ENCODE assay signal across 8 cellular contexts in genomic region chr14:73491256-73491976, GRCh38. TPM values are rescaled to one million over a fixed set of nuclear protein-coding genes. Genes with fewer than 3 reads are reported as not detected.
DNase-seq lines count a peak whose midpoint lies in the region; ATAC-seq and TF ChIP-seq lines count a peak whose summit lies in the region.

No MANE protein-coding gene starts in this region.

- H3K4me3 Mint-ChIP-seq in glutamatergic neuron (ENCODE audit: unreplicated experiment), result peak overlapping the region; percentile 87
- H3K4me3 Mint-ChIP-seq in progenitor cell of endocrine pancreas (ENCODE audit: low read depth), result peak overlapping the region; percentile 87

- no peaks in the 10 kb centered on the region for H3K36me3 ChIP-seq in upper lobe of right lung

- intact Hi-C loops in upper lobe of right lung (cut with DNase I), result no loop called here

- TF ChIP-seq CTCF in glutamatergic neuron (IDR thresholded peaks at IDR 0.05; ENCODE audit: partially characterized antibody, unreplicated experiment) (no peak), progenitor cell of endocrine pancreas (IDR thresholded peaks at IDR 0.05; ENCODE audit: unreplicated experiment) (peak; percentile 2), upper lobe of right lung (IDR thresholded peaks at IDR 0.05) (no peak)

- H3K27me3 Mint-ChIP-seq in glutamatergic neuron (ENCODE audit: unreplicated experiment) (peaks cover 4% of the 10 kb centered on the region), progenitor cell of endocrine pancreas (no peaks in the 10 kb centered on the region)

- DNase-seq in COR-L47 (lab: John Stamatoyannopoulos, UW) (peak; percentile 52), HS-27A (ENCODE audit: low read depth) (peak; percentile 19), RPMI7951 (ENCODE audit: low read depth) (peak; percentile 73), glutamatergic neuron (peak; percentile 63), progenitor cell of endocrine pancreas (ENCODE audit: low spot score, unreplicated experiment) (peak; percentile 22), upper lobe of right lung (peak; percentile 84)
- DNase-seq in activated naive CD4-positive, alpha-beta T cell (lab: John Stamatoyannopoulos, UW), result peak; percentile 24 to 59 (median 32)

- ATAC-seq in GM19468 (IDR thresholded peaks at IDR 0.05; ENCODE audit: extremely low read depth, unreplicated experiment) (peak; percentile 15), upper lobe of right lung (peak; percentile 77)

- peak overlapping the region; percentile 88 for H3K27ac ChIP-seq in upper lobe of right lung

- H3K27ac Mint-ChIP-seq in glutamatergic neuron (ENCODE audit: unreplicated experiment) (peak overlapping the region; percentile 55), progenitor cell of endocrine pancreas (peak overlapping the region; percentile 79)

- H3K9me3 Mint-ChIP-seq in glutamatergic neuron (ENCODE audit: unreplicated experiment) (peaks cover 6% of the 10 kb centered on the region), progenitor cell of endocrine pancreas (ENCODE audit: low read depth) (no peaks in the 10 kb centered on the region)

- H3K4me1 ChIP-seq in upper lobe of right lung, result peaks cover 24% of the 10 kb centered on the region

- H3K36me3 Mint-ChIP-seq in glutamatergic neuron (ENCODE audit: unreplicated experiment) (no peaks in the 10 kb centered on the region), progenitor cell of endocrine pancreas (ENCODE audit: insufficient read depth) (peaks cover 17% of the 10 kb centered on the region)

- peak overlapping the region; percentile 74 for H3K4me3 ChIP-seq in upper lobe of right lung

- no peaks in the 10 kb centered on the region for H3K9me3 ChIP-seq in upper lobe of right lung

- no peaks in the 10 kb centered on the region for H3K27me3 ChIP-seq in upper lobe of right lung

- H3K4me1 Mint-ChIP-seq in glutamatergic neuron (ENCODE audit: low read depth, unreplicated experiment) (peaks cover 8% of the 10 kb centered on the region), progenitor cell of endocrine pancreas (ENCODE audit: low read depth) (peaks cover 19% of the 10 kb centered on the region)

RNA-seq across cellular contexts. Expression of gene RIOX1, which starts 0.7 kb away (rescaled TPM):
- 7.7 and 9.3 TPM in 2 replicates for total RNA-seq in RPMI7951 (2014; rRNA removed; shearing (Covaris generic))
- total RNA-seq in glutamatergic neuron (ENCODE audit: unreplicated experiment) (13.6 TPM), progenitor cell of endocrine pancreas (15.3 and 16.5 TPM in 2 replicates), upper lobe of right lung (11.3 TPM)

RNA-seq across cellular contexts. Expression of gene NUMB, which starts 33.1 kb away (rescaled TPM):
- total RNA-seq in RPMI7951 (2014; rRNA removed; shearing (Covaris generic)), result 17.1 and 17.8 TPM in 2 replicates
- total RNA-seq in glutamatergic neuron (ENCODE audit: unreplicated experiment) (48.0 TPM), progenitor cell of endocrine pancreas (88.8 and 92.4 TPM in 2 replicates), upper lobe of right lung (139 TPM)

RNA-seq across cellular contexts. Expression of gene ACOT1, which starts 45.5 kb away (rescaled TPM):
- 4.3 and 5.3 TPM in 2 replicates for total RNA-seq in RPMI7951 (2014; rRNA removed; shearing (Covaris generic))
- total RNA-seq in glutamatergic neuron (ENCODE audit: unreplicated experiment) (1.4 TPM), progenitor cell of endocrine pancreas (4.0 and 5.2 TPM in 2 replicates), upper lobe of right lung (16.4 TPM)

Comparison
In these comparisons a context has a peak if more than half of its experiments do, and no peak if none do; other contexts are left out.
1. Peak in every context shown above with its lines: DNase-seq, ATAC-seq, H3K4me3 ChIP-seq and H3K27ac ChIP-seq.
2. DNase-seq: peak in every context shown above with its lines; median percentile 84 in upper lobe of right lung; 73 in RPMI7951; 63 in glutamatergic neuron; 52 in COR-L47; 32 in activated naive CD4-positive, alpha-beta T cell; 22 in progenitor cell of endocrine pancreas; 19 in HS-27A.